Comparison of ENCODE assay signal across 1 cellular context in genomic region chr7:73823257-73823656, GRCh38.
TF ChIP-seq lines count a peak whose summit lies in the region.

No MANE protein-coding gene starts in this region.

TF ChIP-seq in HCT116, 20 proteins besides CTCF, POLR2A, EP300 and RAD21 (continued from another document):
- no peak for TF ChIP-seq ZBTB33 (IDR thresholded peaks at IDR 0.05; ENCODE audit: extremely low read depth, insufficient replicate concordance, low read length)
- no peak for TF ChIP-seq EGR1 (IDR thresholded peaks at IDR 0.05; ENCODE audit: low read depth)
- TF ChIP-seq REST (IDR thresholded peaks at IDR 0.05; ENCODE audit: low read depth) = no peak
- TF ChIP-seq YY1 (IDR thresholded peaks at IDR 0.05; ENCODE audit: extremely low read depth, insufficient replicate concordance, low read depth, low read length) = no peak
- no peak for TF ChIP-seq ZFX (IDR thresholded peaks at IDR 0.05)
- TF ChIP-seq SIN3A (IDR thresholded peaks at IDR 0.05; ENCODE audit: low read depth) = no peak
- no peak for TF ChIP-seq ZNF274 (IDR thresholded peaks at IDR 0.05; ENCODE audit: low read depth, low read length)
- TF ChIP-seq FOSL1 (IDR thresholded peaks at IDR 0.05; ENCODE audit: low read depth) = no peak
- TF ChIP-seq TCF7L2 (IDR thresholded peaks at IDR 0.05; ENCODE audit: borderline replicate concordance, extremely low read depth, insufficient read depth, insufficient read length) = no peak
- TF ChIP-seq, protein P1, sequence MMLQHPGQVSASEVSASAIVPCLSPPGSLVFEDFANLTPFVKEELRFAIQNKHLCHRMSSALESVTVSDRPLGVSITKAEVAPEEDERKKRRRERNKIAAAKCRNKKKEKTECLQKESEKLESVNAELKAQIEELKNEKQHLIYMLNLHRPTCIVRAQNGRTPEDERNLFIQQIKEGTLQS (IDR thresholded peaks at IDR 0.05) = no peak
- TF ChIP-seq POLR2AphosphoS5 (IDR thresholded peaks at IDR 0.05; ENCODE audit: low read depth, low read length) = no peak
- TF ChIP-seq, protein P2, sequence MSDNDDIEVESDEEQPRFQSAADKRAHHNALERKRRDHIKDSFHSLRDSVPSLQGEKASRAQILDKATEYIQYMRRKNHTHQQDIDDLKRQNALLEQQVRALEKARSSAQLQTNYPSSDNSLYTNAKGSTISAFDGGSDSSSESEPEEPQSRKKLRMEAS (IDR thresholded peaks at IDR 0.05) = no peak
- TF ChIP-seq CBX3 (IDR thresholded peaks at IDR 0.05; ENCODE audit: low read depth) = no peak
- no peak for TF ChIP-seq EZH2 (IDR thresholded peaks at IDR 0.05)
- no peak for TF ChIP-seq SRF (IDR thresholded peaks at IDR 0.05; ENCODE audit: low read depth)
- TF ChIP-seq SP1 (IDR thresholded peaks at IDR 0.05; ENCODE audit: low read depth) = no peak
